In the genomic region with DNA sequence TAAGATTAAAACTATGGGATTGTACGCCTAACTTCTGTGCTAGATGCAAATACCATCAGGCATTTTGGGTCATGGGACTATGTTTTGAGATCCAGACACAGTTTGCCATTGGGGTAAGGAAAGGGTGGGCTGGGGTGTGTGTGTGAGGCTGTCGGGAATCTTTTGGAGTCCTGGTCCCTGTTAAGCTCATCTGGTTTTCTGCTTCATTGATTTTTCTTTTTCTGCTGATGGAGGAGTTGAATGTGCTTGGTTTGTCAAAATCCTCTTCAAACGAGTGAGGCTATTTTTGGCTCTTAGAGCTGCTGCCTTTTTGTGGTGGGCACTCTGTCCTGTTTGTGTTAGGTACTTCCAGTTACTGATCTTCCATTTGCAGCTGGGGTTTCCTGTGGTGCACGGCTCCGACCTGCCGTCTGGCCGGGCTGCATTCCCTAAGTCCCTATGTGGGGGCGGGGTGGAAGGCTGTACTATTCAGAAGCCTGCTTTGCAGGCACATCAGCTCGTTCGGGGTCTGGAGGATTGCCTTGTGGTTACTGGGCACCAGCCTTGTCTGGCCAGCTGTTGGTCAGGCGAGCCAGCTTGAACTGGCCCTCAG, we compare ENCODE assay signal across 8 cellular contexts. TPM values are rescaled to one million over a fixed set of nuclear protein-coding genes. Genes with fewer than 3 reads are reported as not detected.
DNase-seq lines count a peak whose midpoint lies in the region; ATAC-seq, FAIRE-seq and TF ChIP-seq lines count a peak whose summit lies in the region.

No MANE protein-coding gene starts in this region.

- H3K4me3 ChIP-seq in DND-41 (ENCODE audit: low read depth in 1 of 2, low read length in 2 of 2): peak overlapping the region; percentile 20 to 87; a peak in 3 of 4 replicates
- H3K4me3 ChIP-seq in osteoblast (ENCODE audit: insufficient read depth, low read length): peak overlapping the region; percentile 77

- H3K36me3 ChIP-seq in DND-41 (ENCODE audit: insufficient read depth, low read length) (peaks cover 39% of the 10 kb centered on the region), osteoblast (ENCODE audit: insufficient read depth, low read length) (peaks cover 4% of the 10 kb centered on the region)

- H2AFZ ChIP-seq in DND-41 (ENCODE audit: low read depth, low read length) (no peak overlapping the region), osteoblast (ENCODE audit: low read length) (no peak overlapping the region)

- intact Hi-C loops in head of caudate nucleus (cut with DNase I): no loop called here

- peaks cover 57% of the 10 kb centered on the region for H3K36me3 Mint-ChIP-seq in activated T-helper 17 cell treated with anti-CD3 and anti-CD28 coated beads, Interleukin-2, amount 50 U/mL, for 72 hours (ENCODE audit: low read depth)

- FAIRE-seq in D721Med (lab: Jason Lieb, UNC): no peak

- H3K27ac Mint-ChIP-seq in activated T-helper 17 cell treated with anti-CD3 and anti-CD28 coated beads, Interleukin-2, amount 50 U/mL, for 72 hours: peak overlapping the region; percentile 90

- H3K9me3 ChIP-seq in DND-41 (ENCODE audit: insufficient read depth, low read length, severe bottlenecking) (no peaks in the 10 kb centered on the region), osteoblast (ENCODE audit: low read depth, low read length) (no peaks in the 10 kb centered on the region)

- H4K20me1 ChIP-seq in DND-41 (ENCODE audit: insufficient read depth, low read length) (peaks cover 55% of the 10 kb centered on the region), osteoblast (ENCODE audit: insufficient read depth, low read length) (peaks cover 53% of the 10 kb centered on the region)

- no peaks in the 10 kb centered on the region for H3K27me3 Mint-ChIP-seq in activated T-helper 17 cell treated with anti-CD3 and anti-CD28 coated beads, Interleukin-2, amount 50 U/mL, for 72 hours

- DNase-seq in DND-41 (peak; percentile 16), Kasumi-1 (lab: John Stamatoyannopoulos, UW) (peak; percentile 79 to 85), head of caudate nucleus (peak; percentile 48 to 90 (median 75)), osteoblast (ENCODE audit: insufficient read length, low spot score, missing footprints) (peak; percentile 94), D721Med (ENCODE audit: insufficient read length, low spot score) (no peak)

- H3K4me3 Mint-ChIP-seq in activated T-helper 17 cell treated with anti-CD3 and anti-CD28 coated beads, Interleukin-2, amount 50 U/mL, for 72 hours: peak overlapping the region; percentile 90

- H3K27ac ChIP-seq in DND-41 (ENCODE audit: low read length) (peak overlapping the region; percentile 58), osteoblast (ENCODE audit: low read depth, low read length) (no peak overlapping the region)

- H3K9ac ChIP-seq in DND-41 (ENCODE audit: low read depth, low read length): peak overlapping the region; percentile 68

- no peaks in the 10 kb centered on the region for H3K27me3 ChIP-seq in DND-41 (ENCODE audit: insufficient read depth, low read length, poor library complexity)
- H3K27me3 ChIP-seq in osteoblast (ENCODE audit: insufficient read depth, low read length): no peaks in the 10 kb centered on the region

- peak overlapping the region; percentile 95 for H3K4me2 ChIP-seq in DND-41 (ENCODE audit: insufficient read depth, low read length)
- peak overlapping the region; percentile 83 for H3K4me2 ChIP-seq in osteoblast (ENCODE audit: insufficient read depth, low read length)

- H3K4me1 ChIP-seq in DND-41 (ENCODE audit: insufficient read depth, low read length): peaks cover 68% of the 10 kb centered on the region
- H3K4me1 ChIP-seq in osteoblast (ENCODE audit: insufficient read depth, low read length): peaks cover 54% of the 10 kb centered on the region

- peaks cover 40% of the 10 kb centered on the region for H3K4me1 Mint-ChIP-seq in activated T-helper 17 cell treated with anti-CD3 and anti-CD28 coated beads, Interleukin-2, amount 50 U/mL, for 72 hours

- H3K9me3 Mint-ChIP-seq in activated T-helper 17 cell treated with anti-CD3 and anti-CD28 coated beads, Interleukin-2, amount 50 U/mL, for 72 hours: no peaks in the 10 kb centered on the region

- TF ChIP-seq CTCF in DND-41 (IDR thresholded peaks at IDR 0.05; ENCODE audit: borderline replicate concordance, extremely low read depth, low read length, poor library complexity, severe bottlenecking) (no peak), osteoblast (IDR thresholded peaks at IDR 0.05; ENCODE audit: extremely low read depth, low read depth, low read length) (no peak), D721Med (IDR thresholded peaks at IDR 0.05; ENCODE audit: insufficient read depth, missing control alignments) (no peak)

- H3K79me2 ChIP-seq in DND-41 (ENCODE audit: insufficient read depth, low read length): peaks cover 74% of the 10 kb centered on the region
- peaks cover 68% of the 10 kb centered on the region for H3K79me2 ChIP-seq in osteoblast (ENCODE audit: insufficient read depth, low read length)

- ATAC-seq in DND-41 (ENCODE audit: insufficient read depth, low read depth) (no peak), GM21825 (IDR thresholded peaks at IDR 0.05; ENCODE audit: unreplicated experiment) (no peak), HG03378 (IDR thresholded peaks at IDR 0.05; ENCODE audit: unreplicated experiment) (no peak)
- no peak for ATAC-seq in activated T-helper 17 cell treated with anti-CD3 and anti-CD28 coated beads, Interleukin-2, amount 50 U/mL, for 72 hours (replicated peaks)

RNA-seq across cellular contexts. Expression of a gene that starts 2.9 kb away (rescaled TPM):
- total RNA-seq in activated T-helper 17 cell treated with anti-CD3 and anti-CD28 coated beads, Interleukin-2, amount 50 U/mL, for 72 hours: 10 to 100 TPM; 43.3 to 50.3 TPM
- 28.6 and 29.8 TPM in 2 replicates for total RNA-seq in osteoblast

RNA-seq across cellular contexts. Expression of a gene that starts 37.9 kb away (rescaled TPM):
- under 1 TPM; 0.61 to 0.80 TPM for total RNA-seq in activated T-helper 17 cell treated with anti-CD3 and anti-CD28 coated beads, Interleukin-2, amount 50 U/mL, for 72 hours
- total RNA-seq in osteoblast: 7.6 and 8.5 TPM in 2 replicates

RNA-seq across cellular contexts. Expression of a gene that starts 41.4 kb away (rescaled TPM):
- not detected for total RNA-seq in activated T-helper 17 cell treated with anti-CD3 and anti-CD28 coated beads, Interleukin-2, amount 50 U/mL, for 72 hours
- total RNA-seq in osteoblast: under 0.01 TPM in 1 of 2 replicates, not detected in the other
